Comparison of ENCODE assay signal across 22 cellular contexts in genomic region chr1:247352175-247352574, GRCh38.
"Had no signal": no experiment of that assay in that cellular context is flagged by ENCODE, and none has a peak within 500 bp of the region (broad histone marks: within the 10 kb centered on the region; RNA-seq: fewer than 3 reads in every experiment).

No MANE protein-coding gene starts in this region.

- H3K4me3 ChIP-seq: colonic mucosa, esophagus squamous epithelium, gastrocnemius medialis, heart right ventricle, left lung, lower lobe of right lung, mucosa of descending colon had no signal

- H3K27ac ChIP-seq: colonic mucosa, esophagus squamous epithelium, gastrocnemius medialis, heart right ventricle, left lung, lower lobe of right lung had no signal

- ATAC-seq: gastrocnemius medialis; heart right ventricle; left cardiac atrium; left lung; left ventricle myocardium superior; lower lobe of right lung; mucosa of descending colon; naive thymus-derived CD4-positive, alpha-beta T cell had no signal

- H3K27me3 ChIP-seq: colonic mucosa, gastrocnemius medialis had no signal

- H3K4me3 Mint-ChIP-seq: dendritic cell treated with granulocyte-macrophage colony-stimulating factor and Interleukin-4, amounts not matched to agents 40 ng/mL and 50 ng/mL, for 4 days; mesothelial cell of epicardium; naive thymus-derived CD4-positive, alpha-beta T cell had no signal

- H3K27ac Mint-ChIP-seq: dendritic cell treated with granulocyte-macrophage colony-stimulating factor and Interleukin-4, amounts not matched to agents 40 ng/mL and 50 ng/mL, for 4 days; mesothelial cell of epicardium; naive thymus-derived CD4-positive, alpha-beta T cell had no signal

- H3K36me3 ChIP-seq: colonic mucosa, esophagus squamous epithelium, gastrocnemius medialis, heart right ventricle, left lung, lower lobe of right lung had no signal

- FAIRE-seq: endothelial cell of umbilical vein, islet of Langerhans, keratinocyte had no signal

- H3K9me3 ChIP-seq: colonic mucosa, esophagus squamous epithelium, gastrocnemius medialis, heart right ventricle, left lung, lower lobe of right lung, mucosa of descending colon had no signal

- DNase-seq: colonic mucosa; cortex of kidney; effector CD8-positive, alpha-beta T cell; esophagus squamous epithelium; foreskin fibroblast; gastrocnemius medialis; glutamatergic neuron; head of caudate nucleus; heart right ventricle; hippocampal formation; left cardiac atrium; left lung; left ventricle myocardium superior; lower lobe of right lung; mesenchymal stem cell; mucosa of descending colon; naive thymus-derived CD4-positive, alpha-beta T cell had no signal

- H3K4me1 ChIP-seq: colonic mucosa, gastrocnemius medialis, lower lobe of right lung had no signal
